Comparison of ENCODE assay signal across 17 cellular contexts in genomic region chr3:12746419-12746818, GRCh38. TPM values are rescaled to one million over a fixed set of nuclear protein-coding genes. Genes with fewer than 3 reads are reported as not detected.
"Had no signal": no experiment of that assay in that cellular context is flagged by ENCODE, and none has a peak within 500 bp of the region (broad histone marks: within the 10 kb centered on the region; RNA-seq: fewer than 3 reads in every experiment).

No MANE protein-coding gene starts in this region.

- H3K27me3 Mint-ChIP-seq: type B pancreatic cell had no signal

- H3K27ac Mint-ChIP-seq: immature natural killer cell, nephron, type B pancreatic cell had no signal

- H3K36me3 Mint-ChIP-seq: immature natural killer cell, naive B cell, type B pancreatic cell had no signal

- H3K36me3 ChIP-seq: esophagus muscularis mucosa, gastrocnemius medialis had no signal

- H3K9me3 ChIP-seq: esophagus muscularis mucosa, gastrocnemius medialis had no signal

- DNase-seq: effector memory CD4-positive, alpha-beta T cell; gastrocnemius medialis; glutamatergic neuron; immature natural killer cell; kidney; left cardiac atrium; mesendoderm; naive B cell; small intestine; stimulated activated CD4-positive, alpha-beta T cell treated with anti-CD3 and anti-CD28 coated beads, Interleukin-2, amount 100 ng/mL, for 48 hours; stimulated activated naive CD4-positive, alpha-beta T cell treated with Interleukin-2 at 50 U/mL for 16 hours had no signal

- H3K4me3 ChIP-seq: esophagus muscularis mucosa, gastrocnemius medialis had no signal

- H3K27me3 ChIP-seq: esophagus muscularis mucosa, gastrocnemius medialis had no signal

- H3K4me3 Mint-ChIP-seq: immature natural killer cell, naive B cell, nephron, type B pancreatic cell had no signal

- H3K27ac ChIP-seq: epithelial cell of prostate, esophagus muscularis mucosa had no signal

- ATAC-seq: gastrocnemius medialis, left cardiac atrium had no signal

- H3K9me3 Mint-ChIP-seq: immature natural killer cell, naive B cell, nephron, type B pancreatic cell had no signal

RNA-seq across cellular contexts. Expression of gene TMEM40, which starts 12.6 kb away (rescaled TPM):
- total RNA-seq: esophagus muscularis mucosa, kidney, lung microvascular endothelial cell, pulmonary artery endothelial cell had no signal
